9 cellular contexts compared by ENCODE assay signal in genomic region chr10:8054498-8055407, GRCh38. TPM values are rescaled to one million over a fixed set of nuclear protein-coding genes. Genes with fewer than 3 reads are reported as not detected.
DNase-seq lines count a peak whose midpoint lies in the region; TF ChIP-seq lines count a peak whose summit lies in the region.
"Had no signal": no experiment of that assay in that cellular context is flagged by ENCODE, and none has a peak within 500 bp of the region (broad histone marks: within the 10 kb centered on the region; RNA-seq: fewer than 3 reads in every experiment).

GATA3 (plus strand) TSS chr10:8054688; CDS start chr10:8055656, 968 bp downstream.

- H3K79me2 ChIP-seq in GM23248 (ENCODE audit: insufficient read depth): no peaks in the 10 kb centered on the region
- H3K79me2 ChIP-seq in OCI-LY7 (ENCODE audit: insufficient read depth, low read depth, low read length): no peaks in the 10 kb centered on the region

- no TSS peak for BruUV-seq in OCI-LY7 (replicated peaks; lab: Mats Ljungman, UMichigan)

- H3K27ac ChIP-seq in GM23248: no peak within 1 kb of the TSS
- H3K27ac ChIP-seq in OCI-LY7 (ENCODE audit: low read depth, low read length, poor library complexity, severe bottlenecking): no peak within 1 kb of the TSS
- H3K27ac ChIP-seq: VCaP had no signal

- peak within 1 kb of the TSS; percentile 20; the same call in 1 of the 2 replicates for H2AFZ ChIP-seq in GM23248
- H2AFZ ChIP-seq in OCI-LY7 (ENCODE audit: low read length): peak within 1 kb of the TSS; percentile 12; the same call in 1 of the 2 replicates

- H3K4me1 ChIP-seq in GM23248 (ENCODE audit: insufficient read depth): 0 out of 2 replicates have a peak, but pooled peaks cover 3% of the 10 kb centered on the region
- H3K4me1 ChIP-seq in OCI-LY7 (ENCODE audit: insufficient read depth, low read length, poor library complexity, severe bottlenecking): peaks cover 7% of the 10 kb centered on the region

- no peaks in the 10 kb centered on the region for H4K20me1 ChIP-seq in GM23248 (ENCODE audit: insufficient read depth)
- H4K20me1 ChIP-seq in OCI-LY7 (ENCODE audit: insufficient read depth, low read length): no peaks in the 10 kb centered on the region

- CTCF ChIA-PET in OCI-LY7 (lab: Charles Lee; ENCODE audit: unreplicated experiment): no interaction called here

- H3K36me3 ChIP-seq in GM23248 (ENCODE audit: low read depth): no peaks in the 10 kb centered on the region
- no peaks in the 10 kb centered on the region for H3K36me3 ChIP-seq in OCI-LY7 (ENCODE audit: insufficient read depth, low read length)

- H3K9ac ChIP-seq in GM23248: no peak within 1 kb of the TSS

- POLR2A ChIA-PET in OCI-LY7 (lab: Charles Lee): no interaction called here

- H3K4me3 ChIP-seq in GM23248 (peak within 1 kb of the TSS; percentile 57), OCI-LY7 (ENCODE audit: low read depth, low read length, poor library complexity, severe bottlenecking) (peak within 1 kb of the TSS; percentile 51), retinal pigment epithelial cell (ENCODE audit: low read length) (peak within 1 kb of the TSS; percentile 53)

- TF ChIP-seq CTCF in OCI-LY7 (conservative IDR thresholded peaks at IDR 0.05; ENCODE audit: low read length) (no peak), retinal pigment epithelial cell (conservative IDR thresholded peaks at IDR 0.05; ENCODE audit: low read depth, low read length) (no peak)

- H3F3A ChIP-seq in GM23248 (ENCODE audit: insufficient read depth): no peaks in the 10 kb centered on the region

- peak; percentile 73 for DNase-seq in Daoy (ENCODE audit: low read depth)
- DNase-seq in GM23248: peak; percentile 46
- no peak for DNase-seq in OCI-LY7 (ENCODE audit: low spot score)
- peak; percentile 63 to 67 for DNase-seq in activated T-helper 1 cell treated with anti-CD3 and anti-CD28 coated beads, Interleukin-2, amount 50 U/mL, for 16 hours (ENCODE audit: low read depth in 1 of 2, low spot score in 1 of 2)
- DNase-seq in germinal center (ENCODE audit: low spot score): peak; percentile 61
- no peak for DNase-seq in retinal pigment epithelial cell (ENCODE audit: low read depth)
- no peak for DNase-seq in NCI-H345 (lab: John Stamatoyannopoulos, UW)
- DNase-seq in LoVo (ENCODE audit: low spot score): no peak

- H3K9me3 ChIP-seq in GM23248 (ENCODE audit: low read depth) (no peaks in the 10 kb centered on the region), OCI-LY7 (ENCODE audit: low read length) (no peaks in the 10 kb centered on the region)

- H3K9me2 ChIP-seq in GM23248 (ENCODE audit: insufficient read depth) (no peaks in the 10 kb centered on the region), OCI-LY7 (ENCODE audit: insufficient read depth, low read length) (no peaks in the 10 kb centered on the region)

- H3K4me2 ChIP-seq in GM23248 (ENCODE audit: unreplicated experiment) (peak within 1 kb of the TSS; percentile 62), OCI-LY7 (ENCODE audit: low read length) (peak within 1 kb of the TSS; percentile 43; the same call in 1 of the 2 replicates)

- in situ Hi-C loops in GM23248 (cut with MboI): no loop called here

- peaks cover 77% of the 10 kb centered on the region for H3K27me3 ChIP-seq in GM23248 (replicated peaks; ENCODE audit: insufficient read depth)

- intact Hi-C loops in OCI-LY7 (cut with micrococcal nuclease; ENCODE audit: unreplicated experiment): loop anchor here (10.0 kb wide), 1 partner anchor 1150 kb away; no protein-coding TSS in a partner anchor

- WGBS in GM23248 (ENCODE audit: low coverage in 1 of 2, low lambda C conversion rate in 2 of 2, missing lambda C conversion rate in 2 of 2), 2 experiments: 12 to 15% methylated on average over 46 to 57 of the region's 65 CpGs

RNA-seq across cellular contexts. Expression of gene GATA3, which starts in this region (rescaled TPM):
- 0.51 and 1.4 TPM in 2 replicates for total RNA-seq in Daoy (2014; rRNA removed; shearing (Covaris generic))
- total RNA-seq in GM23248 (2014; rRNA removed; shearing (Covaris generic)): not detected in 2 replicates
- not detected in 2 replicates for polyA plus RNA-seq in GM23248 (2016; fragmentation: Nextera tagmentation; extraction: Ambion mirVana)
- not detected in 2 replicates for total RNA-seq in OCI-LY7 (2014; rRNA removed; shearing (Covaris generic))
- total RNA-seq in OCI-LY7 (2022): not detected in 2 replicates

Comparison
In these comparisons a context has a peak if more than half of its experiments do, and no peak if none do; other contexts are left out.
1. Peak in DNase-seq, H3K4me3 ChIP-seq and H3K4me2 ChIP-seq in GM23248; RNA of the gene not detected or under 1 TPM.
2. DNase-seq: peak in Daoy (single experiment), activated T-helper 1 cell treated with anti-CD3 and anti-CD28 coated beads, Interleukin-2, amount 50 U/mL, for 16 hours (2 of 2) and germinal center (single experiment); none in OCI-LY7 (single experiment), retinal pigment epithelial cell (single experiment), NCI-H345 (single experiment) and LoVo (single experiment).
3. Peak in every context shown above with its lines, with median percentiles within 50 percentile points of each other: H3K4me3 ChIP-seq.